8 cellular contexts compared by ENCODE assay signal in genomic region chr19:40578442-40578908, GRCh38. TPM values are rescaled to one million over a fixed set of nuclear protein-coding genes. Genes with fewer than 3 reads are reported as not detected.
DNase-seq lines count a peak whose midpoint lies in the region; ATAC-seq and TF ChIP-seq lines count a peak whose summit lies in the region.
"Had no signal": no experiment of that assay in that cellular context is flagged by ENCODE, and none has a peak within 500 bp of the region (broad histone marks: within the 10 kb centered on the region; RNA-seq: fewer than 3 reads in every experiment).

No MANE protein-coding gene starts in this region.

- ATAC-seq in activated B cell treated with CpG ODN at 0.5 μM for 24 hours (ENCODE audit: low read depth) = no peak
- no peak for ATAC-seq in HG03432 (IDR thresholded peaks at IDR 0.05; ENCODE audit: unreplicated experiment)

- no TSS peak for BruUV-seq in mammary epithelial cell (replicated peaks; lab: Mats Ljungman, UMichigan)

- H3K9me3 ChIP-seq in mammary epithelial cell (replicated peaks; ENCODE audit: insufficient read depth, low read length) = no peaks in the 10 kb centered on the region

- CTCF ChIA-PET in activated B cell treated with CpG ODN at 0.5 μM for 24 hours (lab: Charles Lee) (interaction anchor here (1.6 kb wide), 1 partner anchor 26 kb away, joined by 3 read pairs; no protein-coding TSS in a partner anchor), mammary epithelial cell (lab: Charles Lee; ENCODE audit: low non-redundant PET) (no interaction called here)

- no peak overlapping the region for H2BK5ac ChIP-seq in mesendoderm (ENCODE audit: low read length)

- H3K79me2 ChIP-seq in mesendoderm (ENCODE audit: control insufficient read depth, insufficient read depth, low read length) = no peaks in the 10 kb centered on the region
- H3K79me2 ChIP-seq in mammary epithelial cell (ENCODE audit: insufficient read depth, low read length) = peaks cover 5% of the 10 kb centered on the region

- no peak overlapping the region for H4K5ac ChIP-seq in mesendoderm (ENCODE audit: low read length)

- H2AFZ ChIP-seq in mammary epithelial cell (ENCODE audit: low read depth, low read length) = no peak overlapping the region

- no peak overlapping the region for H3K56ac ChIP-seq in mesendoderm (ENCODE audit: low read length)

- no peaks in the 10 kb centered on the region for H4K20me1 ChIP-seq in mammary epithelial cell (ENCODE audit: insufficient read depth, low read length)

- H3K27me3 ChIP-seq in mesendoderm (ENCODE audit: insufficient read depth, low read length, poor library complexity) = no peaks in the 10 kb centered on the region
- no peaks in the 10 kb centered on the region for H3K27me3 ChIP-seq in mammary epithelial cell (ENCODE audit: insufficient read depth, low read length)

- H3K4me2 ChIP-seq in mesendoderm (ENCODE audit: low read length) (no peak overlapping the region), mammary epithelial cell (ENCODE audit: insufficient read depth, low read depth, low read length) (no peak overlapping the region)

- WGBS in mesendoderm (ENCODE audit: extremely low coverage, insufficient coverage, low lambda C conversion rate) = no CpG with 5 or more reads among the region's 12 CpGs
- WGBS in mammary epithelial cell (ENCODE audit: low coverage, missing lambda C conversion rate) = 63% methylated on average over 12 of the region's 12 CpGs

- POLR2A ChIA-PET in activated B cell treated with CpG ODN at 0.5 μM for 24 hours (lab: Charles Lee) = interaction anchor here (0.5 to 1.8 kb wide), 9 partner anchors 8 to 1831 kb away, joined by 3 to 6 read pairs (median 4); no protein-coding TSS in a partner anchor

- intact Hi-C loops in activated B cell treated with CpG ODN at 0.5 μM for 24 hours (cut with micrococcal nuclease) (no loop called here), mammary epithelial cell (cut with micrococcal nuclease) (no loop called here)

- no peaks in the 10 kb centered on the region for H3K9me3 Mint-ChIP-seq in IgD-negative memory B cell
- H3K9me3 Mint-ChIP-seq in activated B cell treated with CpG ODN at 0.5 μM for 24 hours = no peaks in the 10 kb centered on the region

- H3K36me3 ChIP-seq in mesendoderm (ENCODE audit: control insufficient read depth, insufficient read depth, low read length) (no peaks in the 10 kb centered on the region), mammary epithelial cell (ENCODE audit: insufficient read depth, low read length) (peaks cover 2% of the 10 kb centered on the region)

- H3K27ac Mint-ChIP-seq in IgD-negative memory B cell = peak overlapping the region in 2 of 3 donors; percentile 24 to 25
- no peak overlapping the region for H3K27ac Mint-ChIP-seq in activated B cell treated with CpG ODN at 0.5 μM for 24 hours

- H3K9ac ChIP-seq in mesendoderm (ENCODE audit: low read length) (no peak overlapping the region), mammary epithelial cell (ENCODE audit: insufficient read depth, low read length) (no peak overlapping the region)

- H3K4me3 ChIP-seq in mesendoderm (ENCODE audit: low read length) (no peak overlapping the region), mammary epithelial cell (replicated peaks in 1 of 3; ENCODE audit: insufficient read depth in 1 of 3, low read depth in 2 of 3, low read length in 3 of 3) (no peak overlapping the region)

- dilution Hi-C loops in mammary epithelial cell (cut with HindIII; ENCODE audit: low sequenced_read_pairs) = no loop called here

- H3K27me3 Mint-ChIP-seq in IgD-negative memory B cell (no peaks in the 10 kb centered on the region), activated B cell treated with CpG ODN at 0.5 μM for 24 hours (no peaks in the 10 kb centered on the region)

- no peaks in the 10 kb centered on the region for H3K79me1 ChIP-seq in mesendoderm (ENCODE audit: low read length)

- peaks cover 4% of the 10 kb centered on the region for H3K4me1 ChIP-seq in mesendoderm (ENCODE audit: control insufficient read depth, low read depth, low read length)
- peaks cover 6% of the 10 kb centered on the region for H3K4me1 ChIP-seq in mammary epithelial cell (ENCODE audit: insufficient read depth, low read length)

- H3K27ac ChIP-seq in mesendoderm (ENCODE audit: low read depth, low read length) (no peak overlapping the region), mammary epithelial cell (ENCODE audit: insufficient read depth, low read depth, low read length) (no peak overlapping the region)
- H3K27ac ChIP-seq: VCaP had no signal

- H3K4me1 Mint-ChIP-seq in IgD-negative memory B cell (peaks cover 14 to 30% (median 15%) of the 10 kb centered on the region in 3 donors), activated B cell treated with CpG ODN at 0.5 μM for 24 hours (peaks cover 39% of the 10 kb centered on the region)

- H2BK15ac ChIP-seq in mesendoderm (replicated peaks; ENCODE audit: low read depth) = no peak overlapping the region

- no peak overlapping the region for H2AK5ac ChIP-seq in mesendoderm (ENCODE audit: low read length)

- TF ChIP-seq CTCF in activated B cell treated with CpG ODN at 0.5 μM for 24 hours (IDR thresholded peaks at IDR 0.05) = no peak
- TF ChIP-seq CTCF in mammary epithelial cell (conservative IDR thresholded peaks at IDR 0.05 in 1 of 2, IDR thresholded peaks at IDR 0.05 in 1 of 2; ENCODE audit: extremely low read depth in 1 of 2, insufficient read depth in 1 of 2, low read depth in 1 of 2, low read length in 2 of 2) = no peak

- no peak overlapping the region for H4K8ac ChIP-seq in mesendoderm (ENCODE audit: low read depth, low read length)

- DNase-seq in DMS114 treated with DMSO at 0.1 percent for 48 hours (lab: John Stamatoyannopoulos, UW; ENCODE audit: unreplicated experiment) (peak; percentile 39), activated B cell treated with CpG ODN at 0.5 μM for 24 hours (no peak), mesendoderm (peak; percentile 96), mammary epithelial cell (no peak)
- no peak for DNase-seq in stimulated activated CD4-positive, alpha-beta T cell treated with anti-CD3 and anti-CD28 coated beads, Interleukin-4, amount 100 ng/mL, for 1 hour

- no peak overlapping the region for H3K4ac ChIP-seq in mesendoderm (ENCODE audit: low read depth, low read length)

- H3K36me3 Mint-ChIP-seq in IgD-negative memory B cell (peaks cover 4% of the 10 kb centered on the region), activated B cell treated with CpG ODN at 0.5 μM for 24 hours (ENCODE audit: low read depth) (peaks cover 50% of the 10 kb centered on the region)

- no peak overlapping the region for H3K18ac ChIP-seq in mesendoderm (ENCODE audit: low read length)

- H3K23ac ChIP-seq in mesendoderm (ENCODE audit: low read length) = no peak overlapping the region

- in situ Hi-C loops in mammary epithelial cell (cut with MboI; ENCODE audit: low sequenced_read_pairs in 2 of 2) = no loop called here

- H3K4me3 Mint-ChIP-seq in IgD-negative memory B cell (peak overlapping the region; percentile 16 to 100 (median 97)), activated B cell treated with CpG ODN at 0.5 μM for 24 hours (peak overlapping the region; percentile 88)

- no peak overlapping the region for H2BK120ac ChIP-seq in mesendoderm (ENCODE audit: low read depth, low read length)

RNA-seq across cellular contexts. Expression of gene SHKBP1, which starts 1.8 kb away (rescaled TPM):
- 210 TPM for polyA plus RNA-seq in IgD-negative memory B cell
- total RNA-seq in activated B cell treated with CpG ODN at 0.5 μM for 24 hours = 184 and 213 TPM in 2 replicates
- polyA plus RNA-seq in mesendoderm (2013, experiment 1 of 2) = 52.1 TPM
- 49.6 TPM for polyA plus RNA-seq in mesendoderm (2013, experiment 2 of 2)
- total RNA-seq in mammary epithelial cell = 10 to 100 TPM; 21.0 to 57.9 TPM
- polyA plus RNA-seq in mammary epithelial cell = 44.4 TPM
- 68.1 TPM for polyA minus RNA-seq in mammary epithelial cell

RNA-seq across cellular contexts. Expression of gene LTBP4, which starts 22.7 kb away (rescaled TPM):
- polyA plus RNA-seq in IgD-negative memory B cell (22.1 TPM), mammary epithelial cell (34.0 TPM)
- total RNA-seq in activated B cell treated with CpG ODN at 0.5 μM for 24 hours (57.2 and 75.1 TPM in 2 replicates), mammary epithelial cell (100 to 1,000 TPM in 1 of 2 donors, 10 to 100 TPM in 1; 27.5 to 148 TPM)
- polyA plus RNA-seq in mesendoderm (2013, experiment 1 of 2) = 28.7 TPM
- polyA plus RNA-seq in mesendoderm (2013, experiment 2 of 2) = 28.9 TPM
- 75.7 TPM for polyA minus RNA-seq in mammary epithelial cell

Comparison
In these comparisons a context has a peak if more than half of its experiments do, and no peak if none do; other contexts are left out.
1. DNase-seq: peak in DMS114 treated with DMSO at 0.1 percent for 48 hours (single experiment) and mesendoderm (single experiment); none in activated B cell treated with CpG ODN at 0.5 μM for 24 hours (single experiment), mammary epithelial cell (single experiment) and stimulated activated CD4-positive, alpha-beta T cell treated with anti-CD3 and anti-CD28 coated beads, Interleukin-4, amount 100 ng/mL, for 1 hour (single experiment).